In the genomic region with DNA sequence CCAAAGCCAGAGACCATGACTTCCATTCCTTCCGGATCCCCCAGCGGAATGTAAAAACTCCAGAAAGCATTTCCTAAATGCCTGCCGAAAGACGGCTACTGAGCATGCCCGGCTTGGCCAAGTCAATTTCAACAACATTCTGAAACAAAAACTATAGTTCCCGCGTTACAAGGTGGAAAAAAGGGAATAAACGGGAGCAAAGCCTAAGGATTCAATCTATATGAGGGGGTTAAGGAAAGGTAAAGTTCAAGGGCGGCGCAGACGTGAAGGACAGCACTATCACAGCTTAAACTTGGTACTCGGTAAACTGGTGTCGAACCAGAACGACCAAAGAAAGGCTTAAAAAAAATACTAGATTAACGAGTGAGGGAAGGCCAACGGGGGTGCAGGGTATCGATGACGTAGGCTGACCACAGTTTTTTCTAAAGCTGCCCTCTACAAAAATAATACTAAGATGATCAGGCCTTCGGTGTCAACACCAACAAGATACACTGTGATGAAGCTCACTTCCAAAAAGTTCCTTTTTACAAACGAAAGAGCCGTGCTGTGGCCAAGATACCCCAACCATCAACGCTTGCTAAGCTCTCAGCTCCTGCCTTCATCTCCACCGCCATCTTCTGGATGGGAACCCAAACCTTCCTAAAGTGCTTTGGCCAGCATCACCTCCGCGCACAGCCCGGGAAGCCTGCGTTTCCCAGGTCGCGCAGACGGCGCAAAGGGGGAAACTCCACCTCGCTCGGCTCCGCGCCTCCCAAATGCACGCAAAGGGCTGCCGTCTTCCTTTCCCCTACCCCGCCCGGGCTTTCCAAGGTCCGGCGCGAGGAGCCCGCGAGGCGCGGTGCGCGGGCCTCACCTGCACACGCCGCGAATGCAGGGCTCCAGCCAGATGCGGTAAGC, we compare ENCODE assay signal across 1 cellular context.
TF ChIP-seq lines count a peak whose summit lies in the region.

No MANE protein-coding gene starts in this region.

TF ChIP-seq in SK-N-SH treated with all-trans-retinoic acid at 6 μM for 48 hours, 23 proteins besides CTCF, POLR2A, EP300 and RAD21 (continued from another document):
- TF ChIP-seq, protein P1, sequence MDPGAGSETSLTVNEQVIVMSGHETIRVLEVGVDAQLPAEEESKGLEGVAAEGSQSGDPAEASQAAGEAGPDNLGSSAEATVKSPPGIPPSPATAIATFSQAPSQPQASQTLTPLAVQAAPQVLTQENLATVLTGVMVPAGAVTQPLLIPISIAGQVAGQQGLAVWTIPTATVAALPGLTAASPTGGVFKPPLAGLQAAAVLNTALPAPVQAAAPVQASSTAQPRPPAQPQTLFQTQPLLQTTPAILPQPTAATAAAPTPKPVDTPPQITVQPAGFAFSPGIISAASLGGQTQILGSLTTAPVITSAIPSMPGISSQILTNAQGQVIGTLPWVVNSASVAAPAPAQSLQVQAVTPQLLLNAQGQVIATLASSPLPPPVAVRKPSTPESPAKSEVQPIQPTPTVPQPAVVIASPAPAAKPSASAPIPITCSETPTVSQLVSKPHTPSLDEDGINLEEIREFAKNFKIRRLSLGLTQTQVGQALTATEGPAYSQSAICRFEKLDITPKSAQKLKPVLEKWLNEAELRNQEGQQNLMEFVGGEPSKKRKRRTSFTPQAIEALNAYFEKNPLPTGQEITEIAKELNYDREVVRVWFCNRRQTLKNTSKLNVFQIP (CRISPR knock-in tag; IDR thresholded peaks at IDR 0.05; ENCODE audit: borderline replicate concordance, low read depth): no peak
